13 cellular contexts compared by ENCODE assay signal in genomic region chr1:204321665-204322064, GRCh38. TPM values are rescaled to one million over a fixed set of nuclear protein-coding genes. Genes with fewer than 3 reads are reported as not detected.
DNase-seq lines count a peak whose midpoint lies in the region; ATAC-seq, FAIRE-seq and TF ChIP-seq lines count a peak whose summit lies in the region.
"Had no signal": no experiment of that assay in that cellular context is flagged by ENCODE, and none has a peak within 500 bp of the region (broad histone marks: within the 10 kb centered on the region; RNA-seq: fewer than 3 reads in every experiment).

No MANE protein-coding gene starts in this region.

- intact Hi-C loops in Right ventricle myocardium superior (cut with DNase I) (no loop called here), cardiac septum (cut with DNase I) (no loop called here)

- no peak for TF ChIP-seq CTCF in choroid plexus epithelial cell (conservative IDR thresholded peaks at IDR 0.05; ENCODE audit: low read depth, low read length)

- DNase-seq in Right ventricle myocardium superior (peak; percentile 56), cardiac septum (ENCODE audit: low spot score) (no peak), choroid plexus epithelial cell (ENCODE audit: low read depth) (peak; percentile 57), kidney tubule cell (ENCODE audit: low spot score) (peak; percentile 47), NCI-H1105 (lab: John Stamatoyannopoulos, UW) (no peak), GM19238 (ENCODE audit: insufficient read length, low spot score) (no peak), frontal cortex (ENCODE audit: low spot score in 2 of 2) (no peak)
- DNase-seq: dorsolateral prefrontal cortex, heart left ventricle, left colon had no signal

- no peak for FAIRE-seq in frontal cortex (lab: Jason Lieb, UNC)
- FAIRE-seq: HepG2 had no signal

- ATAC-seq in Right ventricle myocardium superior (ENCODE audit: poor library complexity) (peak; percentile 62), HG02623 (IDR thresholded peaks at IDR 0.05; ENCODE audit: unreplicated experiment) (no peak)
- ATAC-seq: HepG2, left colon had no signal

- H3K4me3 ChIP-seq in choroid plexus epithelial cell (ENCODE audit: low read depth, low read length) = no peak overlapping the region
- H3K4me3 ChIP-seq: dorsolateral prefrontal cortex, heart left ventricle, thoracic aorta had no signal

RNA-seq across cellular contexts. Expression of gene PLEKHA6, which starts 38.1 kb away (rescaled TPM):
- total RNA-seq in Right ventricle myocardium superior = 20.0 TPM
- total RNA-seq in cardiac septum = 27.9 TPM
- 11.0 TPM for total RNA-seq in frontal cortex

Comparison
In these comparisons a context has a peak if more than half of its experiments do, and no peak if none do; other contexts are left out.
1. DNase-seq: peak in Right ventricle myocardium superior (single experiment), choroid plexus epithelial cell (single experiment) and kidney tubule cell (single experiment); none in cardiac septum (single experiment), NCI-H1105 (single experiment), GM19238 (single experiment) and frontal cortex (0 of 2).